Comparison of ENCODE assay signal across 29 cellular contexts in the genomic region with DNA sequence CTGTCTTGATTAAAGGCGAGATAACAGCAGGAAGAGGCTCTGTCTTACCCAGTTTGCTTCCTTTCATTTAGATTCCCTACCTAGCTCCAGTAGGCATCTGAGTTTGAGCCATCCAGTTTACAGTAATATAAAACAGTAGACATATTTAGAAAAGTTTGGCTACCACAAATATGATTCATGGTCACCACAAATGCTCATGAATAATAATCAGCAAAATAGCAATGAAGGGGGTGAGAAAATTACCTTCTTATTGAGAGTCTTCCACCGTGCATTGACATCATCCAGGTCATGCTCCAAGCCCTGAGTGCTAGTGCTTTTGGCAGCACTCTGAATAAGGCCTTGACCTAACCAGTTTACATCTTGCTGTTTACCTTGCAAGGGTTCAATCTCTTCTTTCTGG.
DNase-seq lines count a peak whose midpoint lies in the region; ATAC-seq and TF ChIP-seq lines count a peak whose summit lies in the region.
"Had no signal": no experiment of that assay in that cellular context is flagged by ENCODE, and none has a peak within 500 bp of the region (broad histone marks: within the 10 kb centered on the region; RNA-seq: fewer than 3 reads in every experiment).

No MANE protein-coding gene starts in this region.

- H3K9me3 ChIP-seq in lower lobe of right lung (no peaks in the 10 kb centered on the region), tibial artery (no peaks in the 10 kb centered on the region)
- no peaks in the 10 kb centered on the region for H3K9me3 ChIP-seq in naive thymus-derived CD4-positive, alpha-beta T cell (ENCODE audit: control insufficient read depth in 2 of 3, low read length in 3 of 3)
- H3K9me3 ChIP-seq: BE2C, breast epithelium, Peyer's patch had no signal

- peaks cover 20% of the 10 kb centered on the region for H3K4me1 Mint-ChIP-seq in HFFc6 (ENCODE audit: low read depth)
- H3K4me1 Mint-ChIP-seq in naive thymus-derived CD4-positive, alpha-beta T cell: peaks cover 0 to 2% (median 0%) of the 10 kb centered on the region in 7 donors
- H3K4me1 Mint-ChIP-seq: activated CD4-positive, alpha-beta T cell treated with anti-CD3 and anti-CD28 coated beads, Interleukin-2, amount 10 ng/mL, durations not matched to agents 7 days and 5 days; activated CD8-positive, alpha-beta memory T cell treated with anti-CD3 and anti-CD28 coated beads, Interleukin-2, amount 10 ng/mL, durations not matched to agents 7 days and 5 days; CD8-positive, alpha-beta memory T cell; naive thymus-derived CD8-positive, alpha-beta T cell had no signal

- H3K4me3 Mint-ChIP-seq in HFFc6: no peak overlapping the region
- H3K4me3 Mint-ChIP-seq in naive thymus-derived CD4-positive, alpha-beta T cell: no peak overlapping the region
- H3K4me3 Mint-ChIP-seq: activated CD4-positive, alpha-beta T cell treated with anti-CD3 and anti-CD28 coated beads, Interleukin-2, amount 10 ng/mL, durations not matched to agents 7 days and 5 days; activated CD8-positive, alpha-beta memory T cell treated with anti-CD3 and anti-CD28 coated beads, Interleukin-2, amount 10 ng/mL, durations not matched to agents 7 days and 5 days; CD8-positive, alpha-beta memory T cell; naive thymus-derived CD8-positive, alpha-beta T cell; WTC11 had no signal

- peak overlapping the region; percentile 65 for H3K4me3 ChIP-seq in lower lobe of right lung
- H3K4me3 ChIP-seq in tibial artery: peak overlapping the region; percentile 71 to 78
- no peak overlapping the region for H3K4me3 ChIP-seq in naive thymus-derived CD4-positive, alpha-beta T cell (ENCODE audit: low read length)
- H3K4me3 ChIP-seq: hepatocyte, Peyer's patch had no signal

- peaks cover 52% of the 10 kb centered on the region for H3K36me3 ChIP-seq in lower lobe of right lung
- H3K36me3 ChIP-seq in tibial artery: peaks cover 37 to 53% (median 52%) of the 10 kb centered on the region in 3 donors
- H3K36me3 ChIP-seq in naive thymus-derived CD4-positive, alpha-beta T cell (ENCODE audit: control insufficient read depth in 2 of 3, insufficient read depth in 3 of 3, low read length in 3 of 3): no peaks in the 10 kb centered on the region

- TF ChIP-seq CTCF in HFFc6 (IDR thresholded peaks at IDR 0.05) (no peak), lower lobe of right lung (IDR thresholded peaks at IDR 0.05) (no peak), tibial artery (IDR thresholded peaks at IDR 0.05) (no peak)

- no peak for ATAC-seq in lower lobe of right lung
- ATAC-seq in naive thymus-derived CD4-positive, alpha-beta T cell: no peak
- ATAC-seq: activated CD8-positive, alpha-beta memory T cell treated with anti-CD3 and anti-CD28 coated beads, Interleukin-2, amount 10 ng/mL, durations not matched to agents 7 days and 5 days; left colon; naive thymus-derived CD8-positive, alpha-beta T cell; WTC11 had no signal

- intact Hi-C loops in lower lobe of right lung (cut with DNase I) (no loop called here), tibial artery (cut with DNase I; ENCODE audit: low total_unique reads) (no loop called here)
- intact Hi-C loops in naive thymus-derived CD4-positive, alpha-beta T cell (cut with micrococcal nuclease): no loop called here

- H3K27me3 ChIP-seq in lower lobe of right lung (ENCODE audit: low read depth) (no peaks in the 10 kb centered on the region), tibial artery (no peaks in the 10 kb centered on the region)
- H3K27me3 ChIP-seq in naive thymus-derived CD4-positive, alpha-beta T cell (ENCODE audit: control insufficient read depth in 2 of 2, insufficient read depth in 2 of 2, low read length in 2 of 2): no peaks in the 10 kb centered on the region
- H3K27me3 ChIP-seq: BE2C, breast epithelium, hepatocyte, Peyer's patch had no signal

- H3K9me3 Mint-ChIP-seq in HFFc6: no peaks in the 10 kb centered on the region; the same call in 1 of the 2 replicates
- no peaks in the 10 kb centered on the region for H3K9me3 Mint-ChIP-seq in naive thymus-derived CD4-positive, alpha-beta T cell
- H3K9me3 Mint-ChIP-seq: activated CD4-positive, alpha-beta T cell treated with anti-CD3 and anti-CD28 coated beads, Interleukin-2, amount 10 ng/mL, durations not matched to agents 7 days and 5 days; CD8-positive, alpha-beta memory T cell; naive thymus-derived CD8-positive, alpha-beta T cell; WTC11 had no signal

- CTCF ChIA-PET in naive thymus-derived CD4-positive, alpha-beta T cell (lab: Charles Lee): no interaction called here

- H3K4me1 ChIP-seq in lower lobe of right lung (peaks cover 38% of the 10 kb centered on the region), tibial artery (peaks cover 0 to 59% (median 17%) of the 10 kb centered on the region in 4 donors)
- H3K4me1 ChIP-seq in naive thymus-derived CD4-positive, alpha-beta T cell (ENCODE audit: control insufficient read depth in 2 of 2, insufficient read depth in 2 of 2, low read length in 2 of 2): peaks cover 0 to 2% of the 10 kb centered on the region in 2 donors
- H3K4me1 ChIP-seq: breast epithelium had no signal

- peaks cover 39% of the 10 kb centered on the region for H3K36me3 Mint-ChIP-seq in HFFc6 (ENCODE audit: low read depth)
- peaks cover 0 to 7% (median 0%) of the 10 kb centered on the region in 5 donors for H3K36me3 Mint-ChIP-seq in naive thymus-derived CD4-positive, alpha-beta T cell
- H3K36me3 Mint-ChIP-seq: activated CD8-positive, alpha-beta memory T cell treated with anti-CD3 and anti-CD28 coated beads, Interleukin-2, amount 10 ng/mL, durations not matched to agents 7 days and 5 days; CD8-positive, alpha-beta memory T cell; naive thymus-derived CD8-positive, alpha-beta T cell had no signal

- peak overlapping the region; percentile 12 for H3K27ac ChIP-seq in caudate nucleus (ENCODE audit: low read depth, low read length)
- no peak overlapping the region for H3K27ac ChIP-seq in lower lobe of right lung
- peak overlapping the region in 1 of 2 donors; percentile 93 for H3K27ac ChIP-seq in tibial artery
- no peak overlapping the region for H3K27ac ChIP-seq in naive thymus-derived CD4-positive, alpha-beta T cell (ENCODE audit: low read depth, low read length)
- H3K27ac ChIP-seq: hepatocyte, Peyer's patch had no signal

- POLR2A ChIA-PET in naive thymus-derived CD4-positive, alpha-beta T cell (lab: Charles Lee): no interaction called here

- peak overlapping the region; percentile 34; the same call in 1 of the 2 replicates for H3K27ac Mint-ChIP-seq in HFFc6
- H3K27ac Mint-ChIP-seq in naive thymus-derived CD4-positive, alpha-beta T cell: no peak overlapping the region
- H3K27ac Mint-ChIP-seq: activated CD4-positive, alpha-beta T cell treated with anti-CD3 and anti-CD28 coated beads, Interleukin-2, amount 10 ng/mL, durations not matched to agents 7 days and 5 days; activated CD8-positive, alpha-beta memory T cell treated with anti-CD3 and anti-CD28 coated beads, Interleukin-2, amount 10 ng/mL, durations not matched to agents 7 days and 5 days; CD8-positive, alpha-beta memory T cell; naive thymus-derived CD8-positive, alpha-beta T cell; WTC11 had no signal

- H3K27me3 Mint-ChIP-seq in HFFc6 (ENCODE audit: insufficient read depth): no peaks in the 10 kb centered on the region
- H3K27me3 Mint-ChIP-seq in naive thymus-derived CD4-positive, alpha-beta T cell: peaks cover 0 to 3% (median 0%) of the 10 kb centered on the region in 5 donors
- H3K27me3 Mint-ChIP-seq: activated CD4-positive, alpha-beta T cell treated with anti-CD3 and anti-CD28 coated beads, Interleukin-2, amount 10 ng/mL, durations not matched to agents 7 days and 5 days had no signal

- DNase-seq in HFFc6: no peak
- no peak for DNase-seq in caudate nucleus (lab: John Stamatoyannopoulos, UW)
- DNase-seq in lower lobe of right lung: no peak
- DNase-seq in tibial artery: no peak
- DNase-seq in DMS53 treated with DMSO at 0.1 percent for 48 hours (lab: John Stamatoyannopoulos, UW; ENCODE audit: unreplicated experiment): no peak
- no peak for DNase-seq in amygdala (lab: John Stamatoyannopoulos, UW)
- no peak for DNase-seq in naive thymus-derived CD4-positive, alpha-beta T cell
- no peak for DNase-seq in H4 (ENCODE audit: low spot score)
- DNase-seq: activated CD4-positive, alpha-beta T cell treated with anti-CD3 and anti-CD28 coated beads, Interleukin-2, amount 10 ng/mL, durations not matched to agents 7 days and 5 days; activated CD8-positive, alpha-beta memory T cell treated with anti-CD3 and anti-CD28 coated beads, Interleukin-2, amount 10 ng/mL, durations not matched to agents 7 days and 5 days; activated naive CD4-positive, alpha-beta T cell; activated T-cell treated with anti-CD3 and anti-CD28 coated beads, Interleukin-2, amount 50 U/mL, for 48 hours; BE2C; CD8-positive, alpha-beta memory T cell; DMS 273 treated with DMSO at 0.1 percent for 48 hours; effector memory CD4-positive, alpha-beta T cell; foreskin melanocyte; GOT3; left colon; naive thymus-derived CD8-positive, alpha-beta T cell; NCI-H1105; NCI-H1930; NCI-H526 treated with DMSO at 0.1 percent for 48 hours; nucleus accumbens; Peyer's patch; SHP77 treated with DMSO at 0.1 percent for 48 hours had no signal
